Comparison of ENCODE assay signal across 7 cellular contexts in genomic region chr2:64408031-64408430, GRCh38.
"Had no signal": no experiment of that assay in that cellular context is flagged by ENCODE, and none has a peak within 500 bp of the region (broad histone marks: within the 10 kb centered on the region; RNA-seq: fewer than 3 reads in every experiment).

No MANE protein-coding gene starts in this region.

- H3K4me3 Mint-ChIP-seq: GM23338, HFFc6, IgD-negative memory B cell had no signal

- DNase-seq: H7, HFFc6, KBM-7 had no signal

- H3K9me3 Mint-ChIP-seq: GM23338, HFFc6 had no signal

- H3K27ac Mint-ChIP-seq: GM23338, HFFc6, IgD-negative memory B cell had no signal

- ATAC-seq: GM23338, HCT116, HepG2 had no signal
